ENCODE assay signal across 1 cellular context in genomic region chr6:112041535-112041934, GRCh38.
TF ChIP-seq lines count a peak whose summit lies in the region.

No MANE protein-coding gene starts in this region.

TF ChIP-seq in H1, 55 proteins besides CTCF, POLR2A, EP300 and RAD21:
- TF ChIP-seq EZH2 (IDR thresholded peaks at IDR 0.05; ENCODE audit: low read depth, low read length, severe bottlenecking) (no peak), ASH2L (IDR thresholded peaks at IDR 0.05; ENCODE audit: low read length) (no peak)
